1 cellular context compared by ENCODE assay signal in the genomic region with DNA sequence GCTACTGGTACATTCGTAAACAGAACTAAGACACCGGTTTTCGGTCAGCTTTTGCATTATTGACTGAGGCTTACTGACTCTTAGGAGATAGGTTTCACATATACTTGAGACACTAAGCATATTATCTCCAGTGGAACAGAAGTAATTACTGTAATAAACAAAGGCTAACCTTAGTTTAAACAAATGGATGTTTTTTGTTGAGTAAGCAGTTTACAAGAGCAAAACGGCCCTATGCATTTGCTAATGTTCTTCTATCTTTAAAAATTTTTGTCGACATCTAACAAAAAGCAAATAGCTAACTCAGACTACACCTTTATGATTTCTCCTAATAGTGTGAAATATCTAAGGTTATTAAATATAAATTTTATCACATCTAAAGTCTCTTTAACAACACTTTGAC.
TF ChIP-seq lines count a peak whose summit lies in the region.

No MANE protein-coding gene starts in this region.

TF ChIP-seq in K562, 482 proteins besides CTCF, POLR2A, EP300 and RAD21 (continued from another document):
- TF ChIP-seq C11orf30 (IDR thresholded peaks at IDR 0.05; ENCODE audit: low read depth): peak; percentile 32; the same call in 1 of the 2 replicates
- TF ChIP-seq PHF21A (IDR thresholded peaks at IDR 0.05; ENCODE audit: borderline replicate concordance, low read depth): no peak
- TF ChIP-seq FOS (IDR thresholded peaks at IDR 0.05; ENCODE audit: extremely low read depth, insufficient read length): no peak
- TF ChIP-seq, protein P1, sequence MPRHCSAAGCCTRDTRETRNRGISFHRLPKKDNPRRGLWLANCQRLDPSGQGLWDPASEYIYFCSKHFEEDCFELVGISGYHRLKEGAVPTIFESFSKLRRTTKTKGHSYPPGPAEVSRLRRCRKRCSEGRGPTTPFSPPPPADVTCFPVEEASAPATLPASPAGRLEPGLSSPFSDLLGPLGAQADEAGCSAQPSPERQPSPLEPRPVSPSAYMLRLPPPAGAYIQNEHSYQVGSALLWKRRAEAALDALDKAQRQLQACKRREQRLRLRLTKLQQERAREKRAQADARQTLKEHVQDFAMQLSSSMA (CRISPR knock-in tag; IDR thresholded peaks at IDR 0.05): no peak
- no peak for TF ChIP-seq HLTF (IDR thresholded peaks at IDR 0.05)
- peak; percentile 66 for TF ChIP-seq MAFF (IDR thresholded peaks at IDR 0.05; ENCODE audit: low read length)
- TF ChIP-seq CBX1 (IDR thresholded peaks at IDR 0.05; ENCODE audit: low read depth): no peak
- no peak for TF ChIP-seq NRF1 (conservative IDR thresholded peaks at IDR 0.05 in 1 of 2, IDR thresholded peaks at IDR 0.05 in 1 of 2)
- TF ChIP-seq, protein P2, sequence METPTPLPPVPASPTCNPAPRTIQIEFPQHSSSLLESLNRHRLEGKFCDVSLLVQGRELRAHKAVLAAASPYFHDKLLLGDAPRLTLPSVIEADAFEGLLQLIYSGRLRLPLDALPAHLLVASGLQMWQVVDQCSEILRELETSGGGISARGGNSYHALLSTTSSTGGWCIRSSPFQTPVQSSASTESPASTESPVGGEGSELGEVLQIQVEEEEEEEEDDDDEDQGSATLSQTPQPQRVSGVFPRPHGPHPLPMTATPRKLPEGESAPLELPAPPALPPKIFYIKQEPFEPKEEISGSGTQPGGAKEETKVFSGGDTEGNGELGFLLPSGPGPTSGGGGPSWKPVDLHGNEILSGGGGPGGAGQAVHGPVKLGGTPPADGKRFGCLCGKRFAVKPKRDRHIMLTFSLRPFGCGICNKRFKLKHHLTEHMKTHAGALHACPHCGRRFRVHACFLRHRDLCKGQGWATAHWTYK (CRISPR knock-in tag; IDR thresholded peaks at IDR 0.05): no peak
- TF ChIP-seq, protein P3, sequence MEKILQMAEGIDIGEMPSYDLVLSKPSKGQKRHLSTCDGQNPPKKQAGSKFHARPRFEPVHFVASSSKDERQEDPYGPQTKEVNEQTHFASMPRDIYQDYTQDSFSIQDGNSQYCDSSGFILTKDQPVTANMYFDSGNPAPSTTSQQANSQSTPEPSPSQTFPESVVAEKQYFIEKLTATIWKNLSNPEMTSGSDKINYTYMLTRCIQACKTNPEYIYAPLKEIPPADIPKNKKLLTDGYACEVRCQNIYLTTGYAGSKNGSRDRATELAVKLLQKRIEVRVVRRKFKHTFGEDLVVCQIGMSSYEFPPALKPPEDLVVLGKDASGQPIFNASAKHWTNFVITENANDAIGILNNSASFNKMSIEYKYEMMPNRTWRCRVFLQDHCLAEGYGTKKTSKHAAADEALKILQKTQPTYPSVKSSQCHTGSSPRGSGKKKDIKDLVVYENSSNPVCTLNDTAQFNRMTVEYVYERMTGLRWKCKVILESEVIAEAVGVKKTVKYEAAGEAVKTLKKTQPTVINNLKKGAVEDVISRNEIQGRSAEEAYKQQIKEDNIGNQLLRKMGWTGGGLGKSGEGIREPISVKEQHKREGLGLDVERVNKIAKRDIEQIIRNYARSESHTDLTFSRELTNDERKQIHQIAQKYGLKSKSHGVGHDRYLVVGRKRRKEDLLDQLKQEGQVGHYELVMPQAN (IDR thresholded peaks at IDR 0.05; ENCODE audit: borderline replicate concordance): no peak
- no peak for TF ChIP-seq ZNF444 (CRISPR knock-in tag; IDR thresholded peaks at IDR 0.05)
- TF ChIP-seq PHF20 (IDR thresholded peaks at IDR 0.05; ENCODE audit: partially characterized antibody): no peak
- no peak for TF ChIP-seq TRIM28 (IDR thresholded peaks at IDR 0.05)
- TF ChIP-seq, protein P4, sequence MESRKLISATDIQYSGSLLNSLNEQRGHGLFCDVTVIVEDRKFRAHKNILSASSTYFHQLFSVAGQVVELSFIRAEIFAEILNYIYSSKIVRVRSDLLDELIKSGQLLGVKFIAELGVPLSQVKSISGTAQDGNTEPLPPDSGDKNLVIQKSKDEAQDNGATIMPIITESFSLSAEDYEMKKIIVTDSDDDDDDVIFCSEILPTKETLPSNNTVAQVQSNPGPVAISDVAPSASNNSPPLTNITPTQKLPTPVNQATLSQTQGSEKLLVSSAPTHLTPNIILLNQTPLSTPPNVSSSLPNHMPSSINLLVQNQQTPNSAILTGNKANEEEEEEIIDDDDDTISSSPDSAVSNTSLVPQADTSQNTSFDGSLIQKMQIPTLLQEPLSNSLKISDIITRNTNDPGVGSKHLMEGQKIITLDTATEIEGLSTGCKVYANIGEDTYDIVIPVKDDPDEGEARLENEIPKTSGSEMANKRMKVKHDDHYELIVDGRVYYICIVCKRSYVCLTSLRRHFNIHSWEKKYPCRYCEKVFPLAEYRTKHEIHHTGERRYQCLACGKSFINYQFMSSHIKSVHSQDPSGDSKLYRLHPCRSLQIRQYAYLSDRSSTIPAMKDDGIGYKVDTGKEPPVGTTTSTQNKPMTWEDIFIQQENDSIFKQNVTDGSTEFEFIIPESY (CRISPR knock-in tag; IDR thresholded peaks at IDR 0.05): no peak
- no peak for TF ChIP-seq ZNF766 (CRISPR knock-in tag; conservative IDR thresholded peaks at IDR 0.05)
- no peak for TF ChIP-seq SMAD3 (CRISPR knock-in tag; conservative IDR thresholded peaks at IDR 0.05)
- no peak for TF ChIP-seq ZNF699 (CRISPR knock-in tag; IDR thresholded peaks at IDR 0.05; ENCODE audit: insufficient replicate concordance)
- no peak for TF ChIP-seq MTA2 (IDR thresholded peaks at IDR 0.05; ENCODE audit: low read depth)
- TF ChIP-seq MBD2 (IDR thresholded peaks at IDR 0.05; ENCODE audit: borderline replicate concordance, low read depth): no peak
- TF ChIP-seq ZNF354B (CRISPR knock-in tag; IDR thresholded peaks at IDR 0.05): no peak
TF ChIP-seq in K562: peak in this region for 5.
